ENCODE assay signal across 20 cellular contexts in genomic region chr5:140432916-140433315, GRCh38.
"Had no signal": no experiment of that assay in that cellular context is flagged by ENCODE, and none has a peak within 500 bp of the region (broad histone marks: within the 10 kb centered on the region; RNA-seq: fewer than 3 reads in every experiment).

No MANE protein-coding gene starts in this region.

- DNase-seq: effector memory CD8-positive, alpha-beta T cell; esophagus squamous epithelium; foreskin fibroblast; heart right ventricle; hypothalamus; kidney glomerular epithelial cell; natural killer cell; ovary; right cardiac atrium; stimulated activated CD4-positive, alpha-beta T cell treated with anti-CD3 and anti-CD28 coated beads, Interleukin-2, amount 100 ng/mL, for 48 hours; stimulated activated CD8-positive, alpha-beta memory T cell treated with anti-CD3 and anti-CD28 coated beads, Interleukin-4, amount 100 ng/mL, for 48 hours; tibial artery; upper lobe of right lung had no signal

- H3K9me3 Mint-ChIP-seq: dendritic cell treated with granulocyte-macrophage colony-stimulating factor and Interleukin-4, amounts not matched to agents 40 ng/mL and 50 ng/mL, for 4 days; effector memory CD8-positive, alpha-beta T cell; natural killer cell; neural crest cell; stimulated activated effector memory CD8-positive, alpha-beta T cell treated with anti-CD3 and anti-CD28 coated beads, Interleukin-12 subunit alpha, Interleukin-12 subunit beta, amount 100 ng/mL, for 72 hours; stimulated activated naive CD8-positive, alpha-beta T cell treated with anti-CD3 and anti-CD28 coated beads, Interleukin-15, Interleukin-2, amounts not matched to agents 100 ng/mL and 50 ng/mL, for 24 hours had no signal

- H3K4me3 Mint-ChIP-seq: dendritic cell treated with granulocyte-macrophage colony-stimulating factor and Interleukin-4, amounts not matched to agents 40 ng/mL and 50 ng/mL, for 4 days; natural killer cell; neural crest cell; stimulated activated effector memory CD8-positive, alpha-beta T cell treated with anti-CD3 and anti-CD28 coated beads, Interleukin-12 subunit alpha, Interleukin-12 subunit beta, amount 100 ng/mL, for 72 hours; stimulated activated naive CD8-positive, alpha-beta T cell treated with anti-CD3 and anti-CD28 coated beads, Interleukin-15, Interleukin-2, amounts not matched to agents 100 ng/mL and 50 ng/mL, for 24 hours had no signal

- H3K27me3 Mint-ChIP-seq: dendritic cell treated with granulocyte-macrophage colony-stimulating factor and Interleukin-4, amounts not matched to agents 40 ng/mL and 50 ng/mL, for 4 days; effector memory CD8-positive, alpha-beta T cell; stimulated activated naive CD8-positive, alpha-beta T cell treated with anti-CD3 and anti-CD28 coated beads, Interleukin-15, Interleukin-2, amounts not matched to agents 100 ng/mL and 50 ng/mL, for 24 hours had no signal

- H3K27ac Mint-ChIP-seq: dendritic cell treated with granulocyte-macrophage colony-stimulating factor and Interleukin-4, amounts not matched to agents 40 ng/mL and 50 ng/mL, for 4 days; effector memory CD8-positive, alpha-beta T cell; stimulated activated effector memory CD8-positive, alpha-beta T cell treated with anti-CD3 and anti-CD28 coated beads, Interleukin-12 subunit alpha, Interleukin-12 subunit beta, amount 100 ng/mL, for 72 hours; stimulated activated naive CD8-positive, alpha-beta T cell treated with anti-CD3 and anti-CD28 coated beads, Interleukin-15, Interleukin-2, amounts not matched to agents 100 ng/mL and 50 ng/mL, for 24 hours had no signal

- H3K36me3 ChIP-seq: ovary had no signal

- H3K9me3 ChIP-seq: esophagus squamous epithelium, heart right ventricle, ovary, tibial artery, upper lobe of right lung, vagina had no signal

- H3K27me3 ChIP-seq: esophagus squamous epithelium, heart right ventricle, ovary, tibial artery, upper lobe of right lung, vagina had no signal

- H3K27ac ChIP-seq: epithelial cell of prostate, esophagus squamous epithelium, heart right ventricle, ovary, tibial artery, upper lobe of right lung, vagina had no signal

- H3K4me2 ChIP-seq: smooth muscle cell had no signal

- H3K36me3 Mint-ChIP-seq: natural killer cell had no signal

- H3K4me3 ChIP-seq: esophagus squamous epithelium, heart right ventricle, ovary, smooth muscle cell, tibial artery, upper lobe of right lung, vagina had no signal

- ATAC-seq: effector memory CD8-positive, alpha-beta T cell; heart right ventricle; natural killer cell; right cardiac atrium; stimulated activated effector memory CD8-positive, alpha-beta T cell treated with anti-CD3 and anti-CD28 coated beads, Interleukin-12 subunit alpha, Interleukin-12 subunit beta, amount 100 ng/mL, for 72 hours; upper lobe of right lung had no signal
